ENCODE assay signal across 8 cellular contexts in genomic region chr2:25272705-25273104, GRCh38.
DNase-seq lines count a peak whose midpoint lies in the region; ATAC-seq and TF ChIP-seq lines count a peak whose summit lies in the region.
"Not testable (repeated sequence)": the region's sequence is repeated elsewhere in the genome, so short reads cannot be mapped to it uniquely, and the experiment has no call there.

No MANE protein-coding gene starts in this region.

- TF ChIP-seq CTCF in activated B cell treated with CpG ODN at 0.5 μM for 24 hours (IDR thresholded peaks at IDR 0.05), result not testable (repeated sequence)

- not testable (repeated sequence) for H4K20me1 ChIP-seq in BLaER1

- intact Hi-C loops in activated B cell treated with CpG ODN at 0.5 μM for 24 hours (cut with micrococcal nuclease), result loop anchor here (10.0 kb wide), 1 partner anchor 918 kb away; no protein-coding TSS in a partner anchor
- intact Hi-C loops in left ventricle myocardium superior (cut with micrococcal nuclease), result not testable (repeated sequence)

- peaks cover 49% of the 10 kb centered on the region for H3K36me3 ChIP-seq in BLaER1

- H3K27ac ChIP-seq in BLaER1, result peak overlapping the region; percentile 98; the same call in 1 of the 2 replicates

- H3K4me3 ChIP-seq in BLaER1, result not testable (repeated sequence)

- POLR2A ChIA-PET in activated B cell treated with CpG ODN at 0.5 μM for 24 hours (lab: Charles Lee), result interaction anchor here (0.7 to 2.0 kb wide), 6 partner anchors 14 to 1196 kb away, joined by 3 to 14 read pairs (median 10); partner anchors contain the start of gene SF3B6
- POLR2A ChIA-PET in activated naive CD8-positive, alpha-beta T cell treated with anti-CD3 and anti-CD28 coated beads, Interleukin-2, amount 10 ng/mL, durations not matched to agents 7 days and 5 days (lab: Charles Lee), result interaction anchor here (0.8 to 3.1 kb wide), 14 partner anchors 13 to 470 kb away, joined by 3 to 35 read pairs (median 7); no protein-coding TSS in a partner anchor
- POLR2A ChIA-PET in naive thymus-derived CD8-positive, alpha-beta T cell (lab: Charles Lee), result interaction anchor here (0.6 to 3.7 kb wide), 25 partner anchors 10 to 400 kb away, joined by 3 to 111 read pairs (median 8); partner anchors contain the start of gene DTNB

- not testable (repeated sequence) for H3K4me3 Mint-ChIP-seq in IgD-negative memory B cell; activated B cell treated with CpG ODN at 0.5 μM for 24 hours; activated T-cell treated with anti-CD3 and anti-CD28 coated beads, Interleukin-2, amount 50 U/mL, for 24 hours; activated naive CD8-positive, alpha-beta T cell treated with anti-CD3 and anti-CD28 coated beads, Interleukin-2, amount 10 ng/mL, durations not matched to agents 7 days and 5 days; stimulated activated naive B cell treated with anti-CD40 and anti-IgM and Interleukin-4, amounts not matched to agents 10 μg/mL and 1 μg/mL and 100 μg/mL, for 72 hours
- H3K4me3 Mint-ChIP-seq in naive thymus-derived CD8-positive, alpha-beta T cell, result peak overlapping the region in 5 of 10 donors; percentile 59 to 88 (median 71)

- peak overlapping the region; percentile 98; the same call in 1 of the 2 replicates for H3K4me2 ChIP-seq in BLaER1

- not testable (repeated sequence) for H3K9ac ChIP-seq in BLaER1

- H3K27me3 ChIP-seq in BLaER1, result not testable (repeated sequence)

- CTCF ChIA-PET in activated B cell treated with CpG ODN at 0.5 μM for 24 hours (lab: Charles Lee), result interaction anchor here (0.8 to 1.8 kb wide), 4 partner anchors 35 to 294 kb away, joined by 3 to 7 read pairs (median 4); no protein-coding TSS in a partner anchor

- H3K9me3 Mint-ChIP-seq in IgD-negative memory B cell; activated B cell treated with CpG ODN at 0.5 μM for 24 hours; activated T-cell treated with anti-CD3 and anti-CD28 coated beads, Interleukin-2, amount 50 U/mL, for 24 hours; activated naive CD8-positive, alpha-beta T cell treated with anti-CD3 and anti-CD28 coated beads, Interleukin-2, amount 10 ng/mL, durations not matched to agents 7 days and 5 days; naive thymus-derived CD8-positive, alpha-beta T cell; stimulated activated naive B cell treated with anti-CD40 and anti-IgM and Interleukin-4, amounts not matched to agents 10 μg/mL and 1 μg/mL and 100 μg/mL, for 72 hours: not testable (repeated sequence)

- not testable (repeated sequence) for DNase-seq in activated B cell treated with CpG ODN at 0.5 μM for 24 hours; activated T-cell treated with anti-CD3 and anti-CD28 coated beads, Interleukin-2, amount 50 U/mL, for 24 hours; activated naive CD8-positive, alpha-beta T cell treated with anti-CD3 and anti-CD28 coated beads, Interleukin-2, amount 10 ng/mL, durations not matched to agents 7 days and 5 days; naive thymus-derived CD8-positive, alpha-beta T cell; stimulated activated naive B cell treated with anti-CD40 and anti-IgM and Interleukin-4, amounts not matched to agents 10 μg/mL and 1 μg/mL and 100 μg/mL, for 72 hours
- DNase-seq in left ventricle myocardium superior, result peak; percentile 5

- not testable (repeated sequence) for ATAC-seq in activated B cell treated with CpG ODN at 0.5 μM for 24 hours (ENCODE audit: low read depth); activated naive CD8-positive, alpha-beta T cell treated with anti-CD3 and anti-CD28 coated beads, Interleukin-2, amount 10 ng/mL, durations not matched to agents 7 days and 5 days (ENCODE audit: low read depth); left ventricle myocardium superior; naive thymus-derived CD8-positive, alpha-beta T cell; stimulated activated naive B cell treated with anti-CD40 and anti-IgM and Interleukin-4, amounts not matched to agents 10 μg/mL and 1 μg/mL and 100 μg/mL, for 72 hours (replicated peaks)

- H3K9me3 ChIP-seq in BLaER1, result not testable (repeated sequence)

- H3K36me3 Mint-ChIP-seq in IgD-negative memory B cell, result not testable (repeated sequence)
- peaks cover 35% of the 10 kb centered on the region for H3K36me3 Mint-ChIP-seq in activated B cell treated with CpG ODN at 0.5 μM for 24 hours (ENCODE audit: low read depth)
- peaks cover 86% of the 10 kb centered on the region for H3K36me3 Mint-ChIP-seq in activated T-cell treated with anti-CD3 and anti-CD28 coated beads, Interleukin-2, amount 50 U/mL, for 24 hours (ENCODE audit: low read depth)
- H3K36me3 Mint-ChIP-seq in activated naive CD8-positive, alpha-beta T cell treated with anti-CD3 and anti-CD28 coated beads, Interleukin-2, amount 10 ng/mL, durations not matched to agents 7 days and 5 days, result peaks cover 20% of the 10 kb centered on the region
- H3K36me3 Mint-ChIP-seq in naive thymus-derived CD8-positive, alpha-beta T cell, result peaks cover 0 to 52% (median 12%) of the 10 kb centered on the region in 3 donors
- H3K36me3 Mint-ChIP-seq in stimulated activated naive B cell treated with anti-CD40 and anti-IgM and Interleukin-4, amounts not matched to agents 10 μg/mL and 1 μg/mL and 100 μg/mL, for 72 hours, result peaks cover 17 to 39% of the 10 kb centered on the region in 2 donors

- H3K4me1 ChIP-seq in BLaER1, result peaks cover 51% of the 10 kb centered on the region

- peaks cover 18 to 28% (median 26%) of the 10 kb centered on the region in 3 donors for H3K4me1 Mint-ChIP-seq in IgD-negative memory B cell
- H3K4me1 Mint-ChIP-seq in activated B cell treated with CpG ODN at 0.5 μM for 24 hours, result peaks cover 50% of the 10 kb centered on the region
- H3K4me1 Mint-ChIP-seq in activated T-cell treated with anti-CD3 and anti-CD28 coated beads, Interleukin-2, amount 50 U/mL, for 24 hours (ENCODE audit: low read depth), result peaks cover 73% of the 10 kb centered on the region
- peaks cover 33% of the 10 kb centered on the region for H3K4me1 Mint-ChIP-seq in activated naive CD8-positive, alpha-beta T cell treated with anti-CD3 and anti-CD28 coated beads, Interleukin-2, amount 10 ng/mL, durations not matched to agents 7 days and 5 days
- peaks cover 34 to 81% (median 67%) of the 10 kb centered on the region in 4 donors for H3K4me1 Mint-ChIP-seq in naive thymus-derived CD8-positive, alpha-beta T cell
- H3K4me1 Mint-ChIP-seq in stimulated activated naive B cell treated with anti-CD40 and anti-IgM and Interleukin-4, amounts not matched to agents 10 μg/mL and 1 μg/mL and 100 μg/mL, for 72 hours, result peaks cover 31 to 63% of the 10 kb centered on the region in 2 donors

- H3K27me3 Mint-ChIP-seq in IgD-negative memory B cell; activated B cell treated with CpG ODN at 0.5 μM for 24 hours; activated T-cell treated with anti-CD3 and anti-CD28 coated beads, Interleukin-2, amount 50 U/mL, for 24 hours; activated naive CD8-positive, alpha-beta T cell treated with anti-CD3 and anti-CD28 coated beads, Interleukin-2, amount 10 ng/mL, durations not matched to agents 7 days and 5 days; naive thymus-derived CD8-positive, alpha-beta T cell; stimulated activated naive B cell treated with anti-CD40 and anti-IgM and Interleukin-4, amounts not matched to agents 10 μg/mL and 1 μg/mL and 100 μg/mL, for 72 hours: not testable (repeated sequence)

- H3K27ac Mint-ChIP-seq in IgD-negative memory B cell (peak overlapping the region; percentile 23 to 94 (median 93)), activated B cell treated with CpG ODN at 0.5 μM for 24 hours (peak overlapping the region; percentile 94)
- H3K27ac Mint-ChIP-seq in activated T-cell treated with anti-CD3 and anti-CD28 coated beads, Interleukin-2, amount 50 U/mL, for 24 hours, result peak overlapping the region; percentile 95
- H3K27ac Mint-ChIP-seq in activated naive CD8-positive, alpha-beta T cell treated with anti-CD3 and anti-CD28 coated beads, Interleukin-2, amount 10 ng/mL, durations not matched to agents 7 days and 5 days, result peak overlapping the region; percentile 94
- peak overlapping the region; percentile 98 to 100 (median 99) for H3K27ac Mint-ChIP-seq in naive thymus-derived CD8-positive, alpha-beta T cell
- peak overlapping the region; percentile 95 for H3K27ac Mint-ChIP-seq in stimulated activated naive B cell treated with anti-CD40 and anti-IgM and Interleukin-4, amounts not matched to agents 10 μg/mL and 1 μg/mL and 100 μg/mL, for 72 hours
